Comparison of ENCODE assay signal across 1 cellular context in genomic region chr1:92842082-92843045, GRCh38.
TF ChIP-seq lines count a peak whose summit lies in the region.

No MANE protein-coding gene starts in this region.

TF ChIP-seq in H1, 55 proteins besides CTCF, POLR2A, EP300 and RAD21:
- TF ChIP-seq POLR2AphosphoS5 (IDR thresholded peaks at IDR 0.05; ENCODE audit: low read depth, low read length): peak; percentile 19; the same call in 1 of the 2 replicates
- no peak for TF ChIP-seq RXRA (IDR thresholded peaks at IDR 0.05; ENCODE audit: insufficient read depth, low read depth, low read length)
- TF ChIP-seq SP4 (IDR thresholded peaks at IDR 0.05; ENCODE audit: low read length): no peak
- no peak for TF ChIP-seq EGR1 (IDR thresholded peaks at IDR 0.05; ENCODE audit: borderline replicate concordance, low read depth, low read length)
- TF ChIP-seq RFX5 (IDR thresholded peaks at IDR 0.05; ENCODE audit: borderline replicate concordance, low read depth, low read length): no peak
